ENCODE assay signal across 1 cellular context in genomic region chr11:75495749-75496641, GRCh38.
TF ChIP-seq lines count a peak whose summit lies in the region.

No MANE protein-coding gene starts in this region.

TF ChIP-seq in GM12878, 131 proteins besides CTCF, POLR2A, EP300 and RAD21 (continued from another document):
- no peak for TF ChIP-seq NFXL1 (IDR thresholded peaks at IDR 0.05; ENCODE audit: borderline replicate concordance)
- no peak for TF ChIP-seq PBX3 (IDR thresholded peaks at IDR 0.05; ENCODE audit: insufficient replicate concordance, low read depth, low read length)
- TF ChIP-seq CUX1 (IDR thresholded peaks at IDR 0.05; ENCODE audit: insufficient replicate concordance, low read depth, low read length) = no peak
- no peak for TF ChIP-seq ZNF592 (IDR thresholded peaks at IDR 0.05)
- TF ChIP-seq SUZ12 (IDR thresholded peaks at IDR 0.05; ENCODE audit: unreplicated experiment) = no peak
- no peak for TF ChIP-seq PAX5 (IDR thresholded peaks at IDR 0.05; ENCODE audit: borderline replicate concordance, low read depth, low read length)
- no peak for TF ChIP-seq SREBF1 (IDR thresholded peaks at IDR 0.05; ENCODE audit: low read length)
- TF ChIP-seq PAX8 (IDR thresholded peaks at IDR 0.05) = no peak
- TF ChIP-seq DPF2 (IDR thresholded peaks at IDR 0.05) = no peak
- no peak for TF ChIP-seq ZNF217 (IDR thresholded peaks at IDR 0.05)
- no peak for TF ChIP-seq BCLAF1 (IDR thresholded peaks at IDR 0.05)
- TF ChIP-seq TARDBP (IDR thresholded peaks at IDR 0.05; ENCODE audit: borderline replicate concordance) = no peak
- no peak for TF ChIP-seq NR2F1 (conservative IDR thresholded peaks at IDR 0.05)
- TF ChIP-seq SKIL (IDR thresholded peaks at IDR 0.05; ENCODE audit: low read depth, poor library complexity, severe bottlenecking) = no peak
TF ChIP-seq in GM12878: peak in this region for 0.
